Comparison of ENCODE assay signal across 13 cellular contexts in the genomic region with DNA sequence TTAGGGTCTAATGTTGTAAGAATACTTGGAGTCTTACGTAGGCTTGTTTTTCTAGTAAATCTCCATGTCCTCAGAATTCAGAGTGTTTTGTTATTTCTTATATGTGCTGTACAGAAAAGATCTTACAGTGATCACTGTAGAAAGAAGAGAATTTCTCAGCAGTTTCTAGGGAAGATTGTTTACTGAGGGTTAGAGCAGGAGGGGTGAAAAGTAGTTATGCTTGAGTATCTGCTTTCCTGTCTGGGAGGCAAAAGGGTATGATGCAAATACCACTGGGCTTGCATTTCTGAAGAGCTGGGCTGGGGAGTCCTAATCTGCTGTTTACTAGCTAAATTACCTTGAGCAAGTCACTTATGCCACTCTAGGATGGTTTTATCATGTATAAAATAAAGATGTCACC.
DNase-seq lines count a peak whose midpoint lies in the region; ATAC-seq and TF ChIP-seq lines count a peak whose summit lies in the region.
"Had no signal": no experiment of that assay in that cellular context is flagged by ENCODE, and none has a peak within 500 bp of the region (broad histone marks: within the 10 kb centered on the region; RNA-seq: fewer than 3 reads in every experiment).

No MANE protein-coding gene starts in this region.

- H3K4me1 ChIP-seq in upper lobe of right lung, result no peaks in the 10 kb centered on the region
- H3K4me1 ChIP-seq: BLaER1 had no signal

- intact Hi-C loops in upper lobe of right lung (cut with DNase I), result no loop called here

- no peaks in the 10 kb centered on the region for H3K9me3 ChIP-seq in upper lobe of right lung
- H3K9me3 ChIP-seq: BLaER1 had no signal

- peak overlapping the region; percentile 11 for H3K27ac Mint-ChIP-seq in activated T-cell treated with anti-CD3 and anti-CD28 coated beads, Interleukin-2, amount 50 U/mL, for 72 hours
- H3K27ac Mint-ChIP-seq in progenitor cell of endocrine pancreas, result peak overlapping the region; percentile 54

- H3K4me3 ChIP-seq in fibroblast of villous mesenchyme (ENCODE audit: low read depth, low read length), result no peak overlapping the region
- H3K4me3 ChIP-seq in upper lobe of right lung, result no peak overlapping the region
- H3K4me3 ChIP-seq: BLaER1, GM23248 had no signal

- peaks cover 40% of the 10 kb centered on the region for H3K36me3 ChIP-seq in upper lobe of right lung

- H3K9me3 Mint-ChIP-seq in activated T-cell treated with anti-CD3 and anti-CD28 coated beads, Interleukin-2, amount 50 U/mL, for 72 hours, result no peaks in the 10 kb centered on the region
- no peaks in the 10 kb centered on the region for H3K9me3 Mint-ChIP-seq in activated T-cell treated with anti-CD3 and anti-CD28 coated beads, Interleukin-2, amount 50 U/mL, for 4 hours
- H3K9me3 Mint-ChIP-seq in progenitor cell of endocrine pancreas (ENCODE audit: low read depth), result no peaks in the 10 kb centered on the region

- H3K36me3 Mint-ChIP-seq in activated T-cell treated with anti-CD3 and anti-CD28 coated beads, Interleukin-2, amount 50 U/mL, for 72 hours (ENCODE audit: insufficient read depth in 2 of 2), result peaks cover 3 to 11% of the 10 kb centered on the region in 2 donors
- peaks cover 15% of the 10 kb centered on the region for H3K36me3 Mint-ChIP-seq in activated T-cell treated with anti-CD3 and anti-CD28 coated beads, Interleukin-2, amount 50 U/mL, for 4 hours (ENCODE audit: insufficient read depth)
- H3K36me3 Mint-ChIP-seq in progenitor cell of endocrine pancreas (ENCODE audit: insufficient read depth), result peaks cover 3% of the 10 kb centered on the region

- H3K4me1 Mint-ChIP-seq in activated T-cell treated with anti-CD3 and anti-CD28 coated beads, Interleukin-2, amount 50 U/mL, for 72 hours (ENCODE audit: low read depth), result no peaks in the 10 kb centered on the region
- H3K4me1 Mint-ChIP-seq in activated T-cell treated with anti-CD3 and anti-CD28 coated beads, Interleukin-2, amount 50 U/mL, for 4 hours (ENCODE audit: low read depth), result no peaks in the 10 kb centered on the region
- H3K4me1 Mint-ChIP-seq in progenitor cell of endocrine pancreas (ENCODE audit: low read depth), result no peaks in the 10 kb centered on the region

- TF ChIP-seq CTCF in fibroblast of villous mesenchyme (IDR thresholded peaks at IDR 0.05; ENCODE audit: insufficient read depth, low read depth, low read length) (no peak), progenitor cell of endocrine pancreas (IDR thresholded peaks at IDR 0.05; ENCODE audit: unreplicated experiment) (no peak), upper lobe of right lung (IDR thresholded peaks at IDR 0.05) (no peak)

- ATAC-seq in activated T-cell treated with anti-CD3 and anti-CD28 coated beads, Interleukin-2, amount 50 U/mL, for 72 hours (replicated peaks in 1 of 2), result no peak
- ATAC-seq in activated T-cell treated with anti-CD3 and anti-CD28 coated beads, Interleukin-2, amount 50 U/mL, for 4 hours, result no peak
- ATAC-seq in upper lobe of right lung, result no peak
- ATAC-seq in GM21619 (IDR thresholded peaks at IDR 0.05; ENCODE audit: unreplicated experiment), result no peak

- DNase-seq in activated T-cell treated with anti-CD3 and anti-CD28 coated beads, Interleukin-2, amount 50 U/mL, for 72 hours, result no peak
- no peak for DNase-seq in activated T-cell treated with anti-CD3 and anti-CD28 coated beads, Interleukin-2, amount 50 U/mL, for 4 hours
- DNase-seq in NAMALWA (ENCODE audit: low spot score), result peak; percentile 13
- peak; percentile 11 for DNase-seq in fibroblast of villous mesenchyme (ENCODE audit: low read depth)
- DNase-seq in progenitor cell of endocrine pancreas (ENCODE audit: low spot score, unreplicated experiment), result no peak
- no peak for DNase-seq in upper lobe of right lung
- no peak for DNase-seq in inferior parietal cortex (ENCODE audit: extremely low spot score)
- DNase-seq: 8988T, AML-193, DMS53, GM23248 had no signal

- no peaks in the 10 kb centered on the region for H3K27me3 Mint-ChIP-seq in activated T-cell treated with anti-CD3 and anti-CD28 coated beads, Interleukin-2, amount 50 U/mL, for 72 hours (ENCODE audit: low read depth)
- no peaks in the 10 kb centered on the region for H3K27me3 Mint-ChIP-seq in activated T-cell treated with anti-CD3 and anti-CD28 coated beads, Interleukin-2, amount 50 U/mL, for 4 hours (ENCODE audit: low read depth)
- H3K27me3 Mint-ChIP-seq in progenitor cell of endocrine pancreas, result no peaks in the 10 kb centered on the region

- H3K27me3 ChIP-seq in upper lobe of right lung, result no peaks in the 10 kb centered on the region
- H3K27me3 ChIP-seq: BLaER1 had no signal

- no peak overlapping the region for H3K4me3 Mint-ChIP-seq in activated T-cell treated with anti-CD3 and anti-CD28 coated beads, Interleukin-2, amount 50 U/mL, for 72 hours
- no peak overlapping the region for H3K4me3 Mint-ChIP-seq in activated T-cell treated with anti-CD3 and anti-CD28 coated beads, Interleukin-2, amount 50 U/mL, for 4 hours
- H3K4me3 Mint-ChIP-seq in progenitor cell of endocrine pancreas (ENCODE audit: low read depth), result no peak overlapping the region

- no peak overlapping the region for H3K27ac ChIP-seq in upper lobe of right lung
- H3K27ac ChIP-seq: BLaER1, GM23248 had no signal

Comparison
In these comparisons a context has a peak if more than half of its experiments do, and no peak if none do; other contexts are left out.
1. DNase-seq: peak in NAMALWA (single experiment) and fibroblast of villous mesenchyme (single experiment); none in activated T-cell treated with anti-CD3 and anti-CD28 coated beads, Interleukin-2, amount 50 U/mL, for 72 hours (0 of 2), activated T-cell treated with anti-CD3 and anti-CD28 coated beads, Interleukin-2, amount 50 U/mL, for 4 hours (single experiment), progenitor cell of endocrine pancreas (single experiment), upper lobe of right lung (single experiment) and inferior parietal cortex (single experiment).